12 cellular contexts compared by ENCODE assay signal in the genomic region with DNA sequence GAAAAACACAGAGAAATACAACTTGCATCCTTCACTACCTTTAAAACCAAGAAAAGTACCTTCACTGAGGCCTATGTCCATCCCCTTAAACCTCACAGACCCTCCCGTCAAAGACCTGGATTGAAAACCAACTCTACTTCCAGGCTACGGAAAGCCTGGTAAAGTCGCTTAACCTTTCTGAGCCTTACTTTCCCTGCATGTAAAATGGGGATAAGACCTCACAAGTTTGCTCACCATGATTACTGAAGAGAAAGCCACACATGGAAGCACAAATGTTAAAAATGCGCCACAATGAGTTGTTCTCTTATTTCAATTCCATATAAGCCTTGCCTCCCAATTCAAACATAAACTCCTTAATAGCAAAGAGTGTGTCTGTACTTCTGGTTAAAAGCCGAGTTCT. TPM values are rescaled to one million over a fixed set of nuclear protein-coding genes. Genes with fewer than 3 reads are reported as not detected.
DNase-seq lines count a peak whose midpoint lies in the region; ATAC-seq and TF ChIP-seq lines count a peak whose summit lies in the region.
"Had no signal": no experiment of that assay in that cellular context is flagged by ENCODE, and none has a peak within 500 bp of the region (broad histone marks: within the 10 kb centered on the region; RNA-seq: fewer than 3 reads in every experiment).

No MANE protein-coding gene starts in this region.

- H3K27ac Mint-ChIP-seq in T-cell (peak overlapping the region; percentile 99), endothelial cell (ENCODE audit: unreplicated experiment) (peak overlapping the region; percentile 94)

- peaks cover 100% of the 10 kb centered on the region for H4K20me1 ChIP-seq in smooth muscle cell (ENCODE audit: low read depth)

- peaks cover 100% of the 10 kb centered on the region for H3K79me2 ChIP-seq in smooth muscle cell (ENCODE audit: low read depth)

- 68% methylated on average over 5 of the region's 5 CpGs for WGBS in smooth muscle cell (ENCODE audit: low lambda C conversion rate)

- no peak overlapping the region for H2AFZ ChIP-seq in smooth muscle cell (ENCODE audit: low read depth)

- ATAC-seq in T-cell (replicated peaks in 1 of 4) (no peak), GM19328 (IDR thresholded peaks at IDR 0.05; ENCODE audit: unreplicated experiment) (no peak), HG02571 (IDR thresholded peaks at IDR 0.05; ENCODE audit: unreplicated experiment) (no peak)

- peaks cover 26% of the 10 kb centered on the region for H3K4me1 ChIP-seq in smooth muscle cell (ENCODE audit: low read depth)

- peaks cover 88 to 96% (median 94%) of the 10 kb centered on the region in 3 donors for H3K4me1 Mint-ChIP-seq in T-cell
- peaks cover 49% of the 10 kb centered on the region for H3K4me1 Mint-ChIP-seq in endothelial cell (ENCODE audit: unreplicated experiment)

- H3K27me3 Mint-ChIP-seq in T-cell (no peaks in the 10 kb centered on the region), endothelial cell (ENCODE audit: unreplicated experiment) (peaks cover 3% of the 10 kb centered on the region)

- H3K27ac ChIP-seq in smooth muscle cell (ENCODE audit: low read depth) = peak overlapping the region; percentile 96

- no peak overlapping the region for H3K4me3 ChIP-seq in smooth muscle cell

- CTCF ChIA-PET in T-cell (lab: Charles Lee) = interaction anchor here in 1 of 2 donors (1.0 kb wide), 1 partner anchor 26 kb away, joined by 3 read pairs; no protein-coding TSS in a partner anchor

- H3K4me2 ChIP-seq in smooth muscle cell = peak overlapping the region; percentile 91

- H3K27me3 ChIP-seq in smooth muscle cell (ENCODE audit: low read depth) = no peaks in the 10 kb centered on the region

- no peaks in the 10 kb centered on the region for H3K9me3 ChIP-seq in smooth muscle cell (replicated peaks; ENCODE audit: low read depth)

- peak overlapping the region; percentile 39 for H3K9ac ChIP-seq in smooth muscle cell (ENCODE audit: low read depth)

- peaks cover 24% of the 10 kb centered on the region for H3F3A ChIP-seq in smooth muscle cell (ENCODE audit: low read depth)

- peaks cover 2% of the 10 kb centered on the region for H3K36me3 ChIP-seq in smooth muscle cell (ENCODE audit: low read depth)

- peaks cover 29% of the 10 kb centered on the region for H3K36me3 Mint-ChIP-seq in T-cell
- H3K36me3 Mint-ChIP-seq in endothelial cell (ENCODE audit: low read depth, unreplicated experiment) = peaks cover 18% of the 10 kb centered on the region
- H3K36me3 Mint-ChIP-seq: natural killer cell had no signal

- TF ChIP-seq CTCF in endothelial cell (IDR thresholded peaks at IDR 0.05; ENCODE audit: unreplicated experiment) = no peak
- no peak for TF ChIP-seq CTCF in smooth muscle cell (IDR thresholded peaks at IDR 0.05; ENCODE audit: borderline replicate concordance, insufficient read depth, poor library complexity, severe bottlenecking)

- peaks cover 0 to 4% (median 0%) of the 10 kb centered on the region in 3 donors for H3K9me3 Mint-ChIP-seq in T-cell
- no peaks in the 10 kb centered on the region for H3K9me3 Mint-ChIP-seq in endothelial cell (ENCODE audit: unreplicated experiment)
- H3K9me3 Mint-ChIP-seq: natural killer cell had no signal

- POLR2A ChIA-PET in T-cell (lab: Charles Lee) = no interaction called here

- peak overlapping the region; percentile 68 to 84 (median 72) for H3K4me3 Mint-ChIP-seq in T-cell
- H3K4me3 Mint-ChIP-seq in endothelial cell (ENCODE audit: unreplicated experiment) = peak overlapping the region; percentile 21
- H3K4me3 Mint-ChIP-seq: natural killer cell had no signal

- DNase-seq in EH (ENCODE audit: low read depth) (peak; percentile 7), T-cell (no peak), endothelial cell (ENCODE audit: low spot score) (no peak), smooth muscle cell (lab: John Stamatoyannopoulos, UW; ENCODE audit: unreplicated experiment) (no peak), kidney glomerular epithelial cell (lab: John Stamatoyannopoulos, UW) (no peak), anterior cingulate cortex (lab: John Stamatoyannopoulos, UW) (no peak)
- DNase-seq: GOT3; natural killer cell; NCI-H1048; stimulated activated CD4-positive, alpha-beta T cell treated with anti-CD3 and anti-CD28 coated beads, Interleukin-4, amount 100 ng/mL, for 1 hour had no signal

RNA-seq across cellular contexts. Expression of gene ACTN1, which starts 8.4 kb away (rescaled TPM):
- total RNA-seq in T-cell (100 to 1,000 TPM in 4 of 5 donors, 10 to 100 TPM in 1; 84.8 to 219 (median 122) TPM), endothelial cell (ENCODE audit: unreplicated experiment) (130 TPM), smooth muscle cell (361 and 422 TPM in 2 replicates)
- 741 and 806 TPM in 2 replicates for polyA plus RNA-seq in smooth muscle cell
